Comparison of ENCODE assay signal across 20 cellular contexts in the genomic region with DNA sequence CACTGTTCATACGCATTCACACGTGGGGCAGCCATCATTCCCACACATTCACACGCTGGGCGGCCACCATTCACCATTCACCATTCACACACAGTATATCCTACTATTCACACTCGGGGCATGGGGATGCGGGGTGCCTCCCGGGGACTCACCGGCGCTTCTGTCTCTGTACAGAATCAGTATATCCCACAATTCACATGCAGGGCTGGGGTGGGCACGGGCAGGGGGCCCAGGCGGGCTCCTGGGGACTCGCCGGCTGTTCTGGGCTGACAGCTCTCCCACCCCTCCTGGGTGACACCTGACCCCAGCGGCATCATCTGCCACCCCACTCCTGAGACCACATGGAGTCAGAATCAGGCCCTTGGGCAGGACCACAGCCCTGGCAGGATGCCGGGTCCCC.
"Had no signal": no experiment of that assay in that cellular context is flagged by ENCODE, and none has a peak within 500 bp of the region (broad histone marks: within the 10 kb centered on the region; RNA-seq: fewer than 3 reads in every experiment).

No MANE protein-coding gene starts in this region.

- ATAC-seq: T-cell had no signal

- H3K9me3 ChIP-seq: SK-N-SH had no signal

- H3K4me2 ChIP-seq: SK-N-SH had no signal

- H3K9me3 Mint-ChIP-seq: T-cell had no signal

- H3K27ac Mint-ChIP-seq: T-cell had no signal

- H3K4me3 Mint-ChIP-seq: T-cell had no signal

- H3K27me3 Mint-ChIP-seq: T-cell had no signal

- DNase-seq: KBM-7, MV-4-11, NCI-H1048, NCI-H1105 treated with DMSO at 0.1 percent for 48 hours, NCI-H1417 treated with DMSO at 0.1 percent for 48 hours, NCI-H187, NCI-H2029, NCI-H2081 treated with DMSO at 0.1 percent for 48 hours, NCI-H226, NCI-H446, NCI-H510A, NCI-H69, NCI-H774, Right ventricle myocardium superior, RPMI8226, SIG-M5, SK-N-SH, SW 1271, T-cell had no signal

- H3K9ac ChIP-seq: SK-N-SH had no signal

- H3K27ac ChIP-seq: HL-60 had no signal
